Comparison of ENCODE assay signal across 8 cellular contexts in the genomic region with DNA sequence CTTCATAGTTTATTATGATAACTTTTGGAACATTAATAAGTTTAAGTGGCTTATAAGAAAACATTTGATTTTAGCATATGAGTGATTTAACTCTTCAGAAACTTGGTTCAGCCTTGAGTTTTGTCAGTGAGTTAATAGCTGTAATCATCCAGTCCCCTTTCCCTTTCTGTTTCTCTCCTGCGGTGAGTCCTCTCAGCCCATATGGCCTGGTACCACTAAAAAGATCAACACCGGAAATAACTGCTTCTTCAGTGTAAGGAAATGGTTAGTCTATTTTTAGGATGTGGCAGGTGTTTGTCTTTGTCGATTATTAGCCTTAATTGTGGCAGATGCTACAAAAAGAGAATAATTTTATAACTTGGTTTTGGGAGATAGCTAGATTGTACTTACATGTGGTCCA.
DNase-seq lines count a peak whose midpoint lies in the region; ATAC-seq lines count a peak whose summit lies in the region.

No MANE protein-coding gene starts in this region.

- peaks cover 22% of the 10 kb centered on the region for H3K36me3 Mint-ChIP-seq in activated CD8-positive, alpha-beta memory T cell treated with anti-CD3 and anti-CD28 coated beads, Interleukin-2, amount 10 ng/mL, durations not matched to agents 7 days and 5 days

- H3K4me1 Mint-ChIP-seq in activated CD8-positive, alpha-beta memory T cell treated with anti-CD3 and anti-CD28 coated beads, Interleukin-2, amount 10 ng/mL, durations not matched to agents 7 days and 5 days: peaks cover 50% of the 10 kb centered on the region

- DNase-seq in activated CD8-positive, alpha-beta memory T cell treated with anti-CD3 and anti-CD28 coated beads, Interleukin-2, amount 10 ng/mL, durations not matched to agents 7 days and 5 days: peak; percentile 80
- DNase-seq in activated CD8-positive, alpha-beta memory T cell treated with anti-CD3 and anti-CD28 coated beads for 24 hours: no peak
- DNase-seq in NCI-H446 treated with DMSO at 0.1 percent for 48 hours (lab: John Stamatoyannopoulos, UW): peak; percentile 32
- peak; percentile 17 to 59 for DNase-seq in lung microvascular endothelial cell (ENCODE audit: low read depth in 2 of 2)
- DNase-seq in NCI-H2107 (lab: John Stamatoyannopoulos, UW): no peak
- no peak for DNase-seq in NK-92 (lab: John Stamatoyannopoulos, UW; ENCODE audit: unreplicated experiment)
- DNase-seq in SHP77 (lab: John Stamatoyannopoulos, UW): no peak

- H3K27me3 Mint-ChIP-seq in activated CD8-positive, alpha-beta memory T cell treated with anti-CD3 and anti-CD28 coated beads, Interleukin-2, amount 10 ng/mL, durations not matched to agents 7 days and 5 days: no peaks in the 10 kb centered on the region

- CTCF ChIA-PET in activated CD8-positive, alpha-beta memory T cell treated with anti-CD3 and anti-CD28 coated beads, Interleukin-2, amount 10 ng/mL, durations not matched to agents 7 days and 5 days (lab: Charles Lee): interaction anchor here (1.0 to 2.0 kb wide), 5 partner anchors 27 to 306 kb away, joined by 3 to 5 read pairs (median 3); no protein-coding TSS in a partner anchor

- H3K4me3 Mint-ChIP-seq in activated CD8-positive, alpha-beta memory T cell treated with anti-CD3 and anti-CD28 coated beads, Interleukin-2, amount 10 ng/mL, durations not matched to agents 7 days and 5 days: peak overlapping the region; percentile 38

- no peaks in the 10 kb centered on the region for H3K9me3 Mint-ChIP-seq in activated CD8-positive, alpha-beta memory T cell treated with anti-CD3 and anti-CD28 coated beads, Interleukin-2, amount 10 ng/mL, durations not matched to agents 7 days and 5 days (ENCODE audit: low read depth)

- H3K27ac Mint-ChIP-seq in activated CD8-positive, alpha-beta memory T cell treated with anti-CD3 and anti-CD28 coated beads, Interleukin-2, amount 10 ng/mL, durations not matched to agents 7 days and 5 days: peak overlapping the region; percentile 86

- ATAC-seq in activated CD8-positive, alpha-beta memory T cell treated with anti-CD3 and anti-CD28 coated beads, Interleukin-2, amount 10 ng/mL, durations not matched to agents 7 days and 5 days: peak; percentile 96
- peak; percentile 74 for ATAC-seq in HG02840 (IDR thresholded peaks at IDR 0.05; ENCODE audit: low FRiP score, unreplicated experiment)

Comparison
In these comparisons a context has a peak if more than half of its experiments do, and no peak if none do; other contexts are left out.
1. DNase-seq: peak in activated CD8-positive, alpha-beta memory T cell treated with anti-CD3 and anti-CD28 coated beads, Interleukin-2, amount 10 ng/mL, durations not matched to agents 7 days and 5 days (single experiment), NCI-H446 treated with DMSO at 0.1 percent for 48 hours (single experiment) and lung microvascular endothelial cell (2 of 2); none in activated CD8-positive, alpha-beta memory T cell treated with anti-CD3 and anti-CD28 coated beads for 24 hours (single experiment), NCI-H2107 (single experiment), NK-92 (single experiment) and SHP77 (0 of 2).